Comparison of ENCODE assay signal across 8 cellular contexts in the genomic region with DNA sequence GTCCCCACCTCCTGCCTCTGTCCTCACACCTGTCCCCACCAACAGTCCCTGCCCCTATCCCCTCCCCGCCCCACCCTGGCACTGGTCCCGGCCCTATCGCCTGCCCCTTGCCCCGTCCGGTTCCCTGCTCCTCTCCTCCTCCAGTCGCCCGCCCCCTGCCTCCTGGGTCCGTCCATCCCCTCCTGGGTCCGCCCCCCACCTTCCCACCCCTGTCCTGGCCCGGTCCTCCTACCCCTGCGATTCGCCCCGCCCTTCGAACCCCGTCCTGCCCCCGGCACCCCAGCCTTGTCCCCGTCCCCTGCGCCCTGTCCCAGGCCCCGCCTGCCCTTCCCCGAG. TPM values are rescaled to one million over a fixed set of nuclear protein-coding genes. Genes with fewer than 3 reads are reported as not detected.
DNase-seq lines count a peak whose midpoint lies in the region; ATAC-seq, FAIRE-seq and TF ChIP-seq lines count a peak whose summit lies in the region.

No MANE protein-coding gene starts in this region.

- no peaks in the 10 kb centered on the region for H3K9me3 ChIP-seq in lung (ENCODE audit: control insufficient read depth in 2 of 2, insufficient read depth in 1 of 2, low read length in 1 of 2)
- no peaks in the 10 kb centered on the region for H3K9me3 ChIP-seq in vagina

- 2 to 4% methylated on average over 13 to 20 of the region's 20 CpGs for WGBS in lung, 2 donors

- H3K27me3 ChIP-seq in bronchial epithelial cell (ENCODE audit: control insufficient read depth, insufficient read depth, low read length) (no peaks in the 10 kb centered on the region), lung (ENCODE audit: control insufficient read depth, insufficient read depth) (no peaks in the 10 kb centered on the region), vagina (no peaks in the 10 kb centered on the region)

- FAIRE-seq in bronchial epithelial cell (lab: Jason Lieb, UNC): no peak

- intact Hi-C loops in activated naive CD4-positive, alpha-beta T cell treated with anti-CD3 and anti-CD28 coated beads for 36 hours (cut with micrococcal nuclease): loop anchor here (1.0 to 5.0 kb wide), 4 partner anchors 16 to 73 kb away; partner anchors contain the start of genes PHPT1, TMEM141 and TRAF2
- intact Hi-C loops in vagina (cut with DNase I): no loop called here

- TF ChIP-seq CTCF in bronchial epithelial cell (IDR thresholded peaks at IDR 0.05; ENCODE audit: insufficient read depth, low read length, severe bottlenecking) (no peak), lung (IDR thresholded peaks at IDR 0.05; ENCODE audit: control extremely low read depth, extremely low read depth) (no peak), vagina (IDR thresholded peaks at IDR 0.05) (no peak)

- peaks cover 14% of the 10 kb centered on the region for H3K36me3 ChIP-seq in bronchial epithelial cell (ENCODE audit: control insufficient read depth, insufficient read depth, low read length)
- peaks cover 6 to 31% of the 10 kb centered on the region in 2 donors for H3K36me3 ChIP-seq in lung (ENCODE audit: control insufficient read depth in 2 of 2, insufficient read depth in 2 of 2, low read length in 2 of 2)
- peaks cover 0 to 30% of the 10 kb centered on the region in 2 donors for H3K36me3 ChIP-seq in vagina

- H3K4me3 ChIP-seq in bronchial epithelial cell (ENCODE audit: low read depth, low read length): peak overlapping the region; percentile 92
- peak overlapping the region; percentile 93 for H3K4me3 ChIP-seq in lung
- H3K4me3 ChIP-seq in vagina: peak overlapping the region; percentile 95 to 97

- no peaks in the 10 kb centered on the region for H3K9me3 Mint-ChIP-seq in activated naive CD4-positive, alpha-beta T cell treated with anti-CD3 and anti-CD28 coated beads for 36 hours

- H3K4me1 ChIP-seq in lung (ENCODE audit: control insufficient read depth in 2 of 2, insufficient read depth in 2 of 2, low read length in 2 of 2): peaks cover 0 to 10% of the 10 kb centered on the region in 2 donors
- H3K4me1 ChIP-seq in vagina: peaks cover 32% of the 10 kb centered on the region

- H3K36me3 Mint-ChIP-seq in activated naive CD4-positive, alpha-beta T cell treated with anti-CD3 and anti-CD28 coated beads for 36 hours (ENCODE audit: low read depth): peaks cover 4% of the 10 kb centered on the region

- H3K4me3 Mint-ChIP-seq in activated naive CD4-positive, alpha-beta T cell treated with anti-CD3 and anti-CD28 coated beads for 36 hours: peak overlapping the region; percentile 87

- H3K4me1 Mint-ChIP-seq in activated naive CD4-positive, alpha-beta T cell treated with anti-CD3 and anti-CD28 coated beads for 36 hours (ENCODE audit: low read depth): peaks cover 20% of the 10 kb centered on the region

- H3K27ac ChIP-seq in lung (ENCODE audit: low read depth in 1 of 2, low read length in 1 of 2) (peak overlapping the region; percentile 96), vagina (peak overlapping the region; percentile 69)

- CTCF ChIA-PET in activated naive CD4-positive, alpha-beta T cell treated with anti-CD3 and anti-CD28 coated beads for 36 hours (lab: Charles Lee): no interaction called here

- DNase-seq in activated naive CD4-positive, alpha-beta T cell treated with anti-CD3 and anti-CD28 coated beads for 36 hours: no peak
- DNase-seq in activated naive CD4-positive, alpha-beta T cell treated with Interleukin-2 at 50 U/mL for 16 hours: no peak
- DNase-seq in bronchial epithelial cell (ENCODE audit: low read depth): no peak
- DNase-seq in lung (ENCODE audit: low spot score): peak; percentile 50
- no peak for DNase-seq in vagina (ENCODE audit: extremely low spot score in 2 of 2)
- no peak for DNase-seq in NCI-H774 (lab: John Stamatoyannopoulos, UW)
- no peak for DNase-seq in SK-N-DZ (ENCODE audit: low spot score)

- no peak for ATAC-seq in lung (ENCODE audit: insufficient read depth, low FRiP score)
- no peak for ATAC-seq in GM18909 (IDR thresholded peaks at IDR 0.05; ENCODE audit: poor library complexity, unreplicated experiment)

- no peak for TF ChIP-seq POLR2A in vagina (IDR thresholded peaks at IDR 0.05)

- H3K27me3 Mint-ChIP-seq in activated naive CD4-positive, alpha-beta T cell treated with anti-CD3 and anti-CD28 coated beads for 36 hours (ENCODE audit: low read depth): no peaks in the 10 kb centered on the region

- peak overlapping the region; percentile 69 for H3K27ac Mint-ChIP-seq in activated naive CD4-positive, alpha-beta T cell treated with anti-CD3 and anti-CD28 coated beads for 36 hours

RNA-seq across cellular contexts. Expression of gene EDF1, which starts 0.4 kb away (rescaled TPM):
- total RNA-seq in activated naive CD4-positive, alpha-beta T cell treated with anti-CD3 and anti-CD28 coated beads for 36 hours: 100 to 1,000 TPM; 259 to 288 TPM
- total RNA-seq in bronchial epithelial cell (486 and 497 TPM in 2 replicates), lung (100 to 1,000 TPM; 283 to 298 TPM), vagina (257 TPM)
- polyA plus RNA-seq in lung: 100 to 1,000 TPM; 308 to 670 TPM
- 448 and 474 TPM in 2 replicates for polyA plus RNA-seq in SK-N-DZ (2014; cell fraction: cytosol; rRNA removed)
- 397 and 472 TPM in 2 replicates for polyA plus RNA-seq in SK-N-DZ (2014; cell fraction: nucleus; rRNA removed)

RNA-seq across cellular contexts. Expression of gene MAMDC4, which starts 13.6 kb away (rescaled TPM):
- 10 to 100 TPM; 15.9 to 16.1 TPM for total RNA-seq in activated naive CD4-positive, alpha-beta T cell treated with anti-CD3 and anti-CD28 coated beads for 36 hours
- 1.1 and 1.5 TPM in 2 replicates for total RNA-seq in bronchial epithelial cell
- 10 to 100 TPM in 1 of 2 donors, 1 to 10 TPM in 1; 5.6 to 13.2 TPM for total RNA-seq in lung
- 1 to 10 TPM; 7.0 to 7.3 TPM for polyA plus RNA-seq in lung
- total RNA-seq in vagina: 3.2 TPM
- polyA plus RNA-seq in SK-N-DZ (2014; cell fraction: cytosol; rRNA removed): 3.3 and 5.7 TPM in 2 replicates
- polyA plus RNA-seq in SK-N-DZ (2014; cell fraction: nucleus; rRNA removed): 151 and 179 TPM in 2 replicates

RNA-seq across cellular contexts. Expression of gene PHPT1, which starts 16.5 kb away (rescaled TPM):
- 100 to 1,000 TPM; 110 to 116 TPM for total RNA-seq in activated naive CD4-positive, alpha-beta T cell treated with anti-CD3 and anti-CD28 coated beads for 36 hours
- 57.9 and 124 TPM in 2 replicates for total RNA-seq in bronchial epithelial cell
- total RNA-seq in lung: 100 to 1,000 TPM in 1 of 2 donors, 10 to 100 TPM in 1; 75.0 to 124 TPM
- 100 to 1,000 TPM; 110 to 195 TPM for polyA plus RNA-seq in lung
- 38.1 TPM for total RNA-seq in vagina
- polyA plus RNA-seq in SK-N-DZ (2014; cell fraction: cytosol; rRNA removed): 83.9 and 129 TPM in 2 replicates
- polyA plus RNA-seq in SK-N-DZ (2014; cell fraction: nucleus; rRNA removed): 114 and 184 TPM in 2 replicates

RNA-seq across cellular contexts. Expression of gene TRAF2, which starts 20.6 kb away (rescaled TPM):
- 10 to 100 TPM; 39.7 to 41.8 TPM for total RNA-seq in activated naive CD4-positive, alpha-beta T cell treated with anti-CD3 and anti-CD28 coated beads for 36 hours
- total RNA-seq in bronchial epithelial cell (5.3 and 10.1 TPM in 2 replicates), lung (10 to 100 TPM; 17.2 to 19.1 TPM), vagina (12.8 TPM)
- 10 to 100 TPM; 11.3 to 13.2 TPM for polyA plus RNA-seq in lung
- polyA plus RNA-seq in SK-N-DZ (2014; cell fraction: cytosol; rRNA removed): 37.1 and 39.3 TPM in 2 replicates
- 55.2 and 61.2 TPM in 2 replicates for polyA plus RNA-seq in SK-N-DZ (2014; cell fraction: nucleus; rRNA removed)

RNA-seq across cellular contexts. Expression of gene AJM1, which starts 23.5 kb away (rescaled TPM):
- 1 to 10 TPM; 1.7 to 2.0 TPM for total RNA-seq in activated naive CD4-positive, alpha-beta T cell treated with anti-CD3 and anti-CD28 coated beads for 36 hours
- total RNA-seq in bronchial epithelial cell (1.1 and 1.8 TPM in 2 replicates), lung (1 to 10 TPM; 1.6 to 4.3 TPM), vagina (1.2 TPM)
- 1 to 10 TPM; 1.1 to 1.3 TPM for polyA plus RNA-seq in lung
- 0.28 and 1.1 TPM in 2 replicates for polyA plus RNA-seq in SK-N-DZ (2014; cell fraction: cytosol; rRNA removed)
- polyA plus RNA-seq in SK-N-DZ (2014; cell fraction: nucleus; rRNA removed): 9.8 and 12.7 TPM in 2 replicates
